In genomic region chr2:72915907-72916742, GRCh38 we compare ENCODE assay signal across 8 cellular contexts. TPM values are rescaled to one million over a fixed set of nuclear protein-coding genes. Genes with fewer than 3 reads are reported as not detected.
A peak's percentile ranks its signal among the peaks of the same experiment; 100 is the strongest.
DNase-seq lines count a peak whose midpoint lies in the region; ATAC-seq and TF ChIP-seq lines count a peak whose summit lies in the region.

No MANE protein-coding gene starts in this region.

- H3K4me1 ChIP-seq in SJCRH30 = no peaks in the 10 kb centered on the region
- peaks cover 0 to 53% (median 50%) of the 10 kb centered on the region in 4 donors for H3K4me1 ChIP-seq in tibial artery

- H3K36me3 ChIP-seq in SJCRH30 (no peaks in the 10 kb centered on the region), tibial artery (no peaks in the 10 kb centered on the region)

- intact Hi-C loops in tibial artery (cut with DNase I; ENCODE audit: low total_unique reads) = no loop called here

- TF ChIP-seq CTCF in tibial artery (IDR thresholded peaks at IDR 0.05) = no peak

- H3K27ac ChIP-seq in SJCRH30 = no peak overlapping the region
- no peak overlapping the region for H3K27ac ChIP-seq in tibial artery

- H3K27me3 ChIP-seq in SJCRH30 (peaks cover 55% of the 10 kb centered on the region), tibial artery (peaks cover 10 to 100% of the 10 kb centered on the region in 2 donors)

- H3K4me3 ChIP-seq in SJCRH30 = peak overlapping the region; percentile 46
- H3K4me3 ChIP-seq in tibial artery = peak overlapping the region; percentile 31 to 48

- peak; percentile 90 for DNase-seq in DMS 273 (lab: John Stamatoyannopoulos, UW; ENCODE audit: unreplicated experiment)
- no peak for DNase-seq in SJCRH30
- DNase-seq in dermis blood vessel endothelial cell = peak; percentile 42
- peak; percentile 89 for DNase-seq in mesenteric fat pad (ENCODE audit: low spot score)
- DNase-seq in tibial artery = peak in 1 of 2 donors; percentile 60
- DNase-seq in NAMALWA (ENCODE audit: low spot score) = no peak

- H3K9me3 ChIP-seq in SJCRH30 (replicated peaks) = no peaks in the 10 kb centered on the region
- no peaks in the 10 kb centered on the region for H3K9me3 ChIP-seq in tibial artery

- peak; percentile 56 for ATAC-seq in GM19395 (IDR thresholded peaks at IDR 0.05; ENCODE audit: unreplicated experiment)
- ATAC-seq in HG03432 (IDR thresholded peaks at IDR 0.05; ENCODE audit: unreplicated experiment) = peak; percentile 70

RNA-seq across cellular contexts. Expression of gene EMX1, which starts 1.2 kb away (rescaled TPM):
- not detected in 2 replicates for total RNA-seq in SJCRH30 (2014; rRNA removed; shearing (Covaris generic))
- total RNA-seq in dermis blood vessel endothelial cell (not detected in 2 replicates), mesenteric fat pad (not detected)

RNA-seq across cellular contexts. Expression of gene SPR, which starts 28.9 kb away (rescaled TPM):
- 34.3 and 37.3 TPM in 2 replicates for total RNA-seq in SJCRH30 (2014; rRNA removed; shearing (Covaris generic))
- total RNA-seq in dermis blood vessel endothelial cell (51.7 and 52.4 TPM in 2 replicates), mesenteric fat pad (38.6 TPM)

Comparison
In these comparisons a context has a peak if more than half of its experiments do, and no peak if none do; other contexts are left out.
1. DNase-seq: peak in DMS 273 (single experiment), dermis blood vessel endothelial cell (single experiment) and mesenteric fat pad (single experiment); none in SJCRH30 (0 of 2) and NAMALWA (single experiment).